1 cellular context compared by ENCODE assay signal in the genomic region with DNA sequence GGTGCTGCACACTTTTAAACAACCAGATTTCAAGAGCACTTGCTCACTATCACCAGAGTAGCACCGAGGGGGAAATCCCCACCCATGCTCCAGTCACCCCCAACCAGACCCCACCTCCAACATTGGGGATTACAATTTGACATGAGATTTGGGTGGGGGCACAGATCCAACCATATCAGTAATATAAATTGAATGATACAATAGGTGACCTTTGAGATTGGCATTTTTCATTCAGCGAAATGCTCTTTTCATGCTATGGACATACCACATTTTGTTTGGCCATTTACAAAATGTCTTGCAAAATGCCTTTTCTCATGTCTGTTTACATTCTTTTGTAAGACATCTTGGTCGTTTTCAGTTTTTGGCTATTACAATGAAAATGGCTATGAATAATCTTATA.
TF ChIP-seq lines count a peak whose summit lies in the region.

No MANE protein-coding gene starts in this region.

TF ChIP-seq in GM23338, 12 proteins besides CTCF, POLR2A, EP300 and RAD21 (continued from another document):
- TF ChIP-seq, protein P1, sequence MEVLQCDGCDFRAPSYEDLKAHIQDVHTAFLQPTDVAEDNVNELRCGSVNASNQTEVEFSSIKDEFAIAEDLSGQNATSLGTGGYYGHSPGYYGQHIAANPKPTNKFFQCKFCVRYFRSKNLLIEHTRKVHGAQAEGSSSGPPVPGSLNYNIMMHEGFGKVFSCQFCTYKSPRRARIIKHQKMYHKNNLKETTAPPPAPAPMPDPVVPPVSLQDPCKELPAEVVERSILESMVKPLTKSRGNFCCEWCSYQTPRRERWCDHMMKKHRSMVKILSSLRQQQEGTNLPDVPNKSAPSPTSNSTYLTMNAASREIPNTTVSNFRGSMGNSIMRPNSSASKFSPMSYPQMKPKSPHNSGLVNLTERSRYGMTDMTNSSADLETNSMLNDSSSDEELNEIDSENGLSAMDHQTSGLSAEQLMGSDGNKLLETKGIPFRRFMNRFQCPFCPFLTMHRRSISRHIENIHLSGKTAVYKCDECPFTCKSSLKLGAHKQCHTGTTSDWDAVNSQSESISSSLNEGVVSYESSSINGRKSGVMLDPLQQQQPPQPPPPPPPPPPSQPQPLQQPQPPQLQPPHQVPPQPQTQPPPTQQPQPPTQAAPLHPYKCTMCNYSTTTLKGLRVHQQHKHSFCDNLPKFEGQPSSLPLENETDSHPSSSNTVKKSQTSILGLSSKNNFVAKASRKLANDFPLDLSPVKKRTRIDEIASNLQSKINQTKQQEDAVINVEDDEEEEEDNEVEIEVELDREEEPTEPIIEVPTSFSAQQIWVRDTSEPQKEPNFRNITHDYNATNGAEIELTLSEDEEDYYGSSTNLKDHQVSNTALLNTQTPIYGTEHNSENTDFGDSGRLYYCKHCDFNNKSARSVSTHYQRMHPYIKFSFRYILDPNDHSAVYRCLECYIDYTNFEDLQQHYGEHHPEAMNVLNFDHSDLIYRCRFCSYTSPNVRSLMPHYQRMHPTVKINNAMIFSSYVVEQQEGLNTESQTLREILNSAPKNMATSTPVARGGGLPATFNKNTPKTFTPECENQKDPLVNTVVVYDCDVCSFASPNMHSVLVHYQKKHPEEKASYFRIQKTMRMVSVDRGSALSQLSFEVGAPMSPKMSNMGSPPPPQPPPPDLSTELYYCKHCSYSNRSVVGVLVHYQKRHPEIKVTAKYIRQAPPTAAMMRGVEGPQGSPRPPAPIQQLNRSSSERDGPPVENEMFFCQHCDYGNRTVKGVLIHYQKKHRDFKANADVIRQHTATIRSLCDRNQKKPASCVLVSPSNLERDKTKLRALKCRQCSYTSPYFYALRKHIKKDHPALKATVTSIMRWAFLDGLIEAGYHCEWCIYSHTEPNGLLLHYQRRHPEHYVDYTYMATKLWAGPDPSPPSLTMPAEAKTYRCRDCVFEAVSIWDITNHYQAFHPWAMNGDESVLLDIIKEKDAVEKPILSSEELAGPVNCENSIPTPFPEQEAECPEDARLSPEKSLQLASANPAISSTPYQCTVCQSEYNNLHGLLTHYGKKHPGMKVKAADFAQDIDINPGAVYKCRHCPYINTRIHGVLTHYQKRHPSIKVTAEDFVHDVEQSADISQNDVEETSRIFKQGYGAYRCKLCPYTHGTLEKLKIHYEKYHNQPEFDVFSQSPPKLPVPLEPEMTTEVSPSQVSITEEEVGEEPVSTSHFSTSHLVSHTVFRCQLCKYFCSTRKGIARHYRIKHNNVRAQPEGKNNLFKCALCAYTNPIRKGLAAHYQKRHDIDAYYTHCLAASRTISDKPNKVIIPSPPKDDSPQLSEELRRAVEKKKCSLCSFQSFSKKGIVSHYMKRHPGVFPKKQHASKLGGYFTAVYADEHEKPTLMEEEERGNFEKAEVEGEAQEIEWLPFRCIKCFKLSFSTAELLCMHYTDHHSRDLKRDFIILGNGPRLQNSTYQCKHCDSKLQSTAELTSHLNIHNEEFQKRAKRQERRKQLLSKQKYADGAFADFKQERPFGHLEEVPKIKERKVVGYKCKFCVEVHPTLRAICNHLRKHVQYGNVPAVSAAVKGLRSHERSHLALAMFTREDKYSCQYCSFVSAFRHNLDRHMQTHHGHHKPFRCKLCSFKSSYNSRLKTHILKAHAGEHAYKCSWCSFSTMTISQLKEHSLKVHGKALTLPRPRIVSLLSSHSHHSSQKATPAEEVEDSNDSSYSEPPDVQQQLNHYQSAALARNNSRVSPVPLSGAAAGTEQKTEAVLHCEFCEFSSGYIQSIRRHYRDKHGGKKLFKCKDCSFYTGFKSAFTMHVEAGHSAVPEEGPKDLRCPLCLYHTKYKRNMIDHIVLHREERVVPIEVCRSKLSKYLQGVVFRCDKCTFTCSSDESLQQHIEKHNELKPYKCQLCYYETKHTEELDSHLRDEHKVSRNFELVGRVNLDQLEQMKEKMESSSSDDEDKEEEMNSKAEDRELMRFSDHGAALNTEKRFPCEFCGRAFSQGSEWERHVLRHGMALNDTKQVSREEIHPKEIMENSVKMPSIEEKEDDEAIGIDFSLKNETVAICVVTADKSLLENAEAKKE (CRISPR knock-in tag; IDR thresholded peaks at IDR 0.05): no peak
- TF ChIP-seq NANOG (IDR thresholded peaks at IDR 0.05; ENCODE audit: borderline replicate concordance): no peak
TF ChIP-seq in GM23338: peak in this region for 0.
